18 cellular contexts compared by ENCODE assay signal in genomic region chr7:152392254-152392653, GRCh38. TPM values are rescaled to one million over a fixed set of nuclear protein-coding genes. Genes with fewer than 3 reads are reported as not detected.
DNase-seq lines count a peak whose midpoint lies in the region; ATAC-seq, FAIRE-seq and TF ChIP-seq lines count a peak whose summit lies in the region.
"Had no signal": no experiment of that assay in that cellular context is flagged by ENCODE, and none has a peak within 500 bp of the region (broad histone marks: within the 10 kb centered on the region; RNA-seq: fewer than 3 reads in every experiment).

No MANE protein-coding gene starts in this region.

- H3K4me3 ChIP-seq in K562, result no peak overlapping the region
- no peak overlapping the region for H3K4me3 ChIP-seq in Caco-2 (ENCODE audit: low read depth, low read length)
- H3K4me3 ChIP-seq: SJCRH30 had no signal

- no peak for TF ChIP-seq EP300 in K562 (IDR thresholded peaks at IDR 0.05; ENCODE audit: low read length)

- H3K27me3 Mint-ChIP-seq in Caco-2 (ENCODE audit: insufficient read depth, unreplicated experiment), result no peaks in the 10 kb centered on the region
- H3K27me3 Mint-ChIP-seq: activated T-helper 17 cell treated with anti-CD3 and anti-CD28 coated beads, Interleukin-2, amount 50 U/mL, for 72 hours had no signal

- H3K9me3 ChIP-seq in K562 (replicated peaks; ENCODE audit: control insufficient read depth, insufficient read depth, low read depth, low read length), result no peaks in the 10 kb centered on the region; the same call in 1 of the 2 replicates
- H3K9me3 ChIP-seq in Caco-2, result no peaks in the 10 kb centered on the region
- H3K9me3 ChIP-seq: SJCRH30 had no signal

- H3K9ac ChIP-seq in K562 (ENCODE audit: insufficient read depth in 1 of 2, low read depth in 2 of 2, low read length in 2 of 2), result no peak overlapping the region

- H3K36me3 Mint-ChIP-seq in Caco-2 (ENCODE audit: insufficient read depth, unreplicated experiment), result no peaks in the 10 kb centered on the region

- intact Hi-C loops in K562 (cut with micrococcal nuclease) (no loop called here), Caco-2 (cut with micrococcal nuclease; ENCODE audit: unreplicated experiment) (loop anchor here (5.0 kb wide), 1 partner anchor 50 kb away; no protein-coding TSS in a partner anchor)

- H3K27me3 ChIP-seq in K562 (ENCODE audit: control insufficient read depth in 2 of 2, insufficient read depth in 2 of 2, low read length in 2 of 2) (no peaks in the 10 kb centered on the region), Caco-2 (replicated peaks; ENCODE audit: control insufficient read depth, insufficient read depth, low read length) (no peaks in the 10 kb centered on the region)
- H3K27me3 ChIP-seq: SJCRH30 had no signal

- H4K20me1 ChIP-seq in K562 (replicated peaks; ENCODE audit: control insufficient read depth, insufficient read depth, low read length), result peaks cover 22% of the 10 kb centered on the region

- DNase-seq in K562 (ENCODE audit: extremely low read depth in 1 of 4, low spot score in 3 of 4), result no peak
- DNase-seq in Caco-2, result no peak
- no peak for DNase-seq in frontal cortex (ENCODE audit: low spot score in 2 of 2)
- no peak for DNase-seq in activated CD4-positive, alpha-beta T cell treated with anti-CD3 and anti-CD28 coated beads, Interleukin-2, amount 50 U/mL, for 48 hours
- DNase-seq: activated CD8-positive, alpha-beta T cell treated with anti-CD3 and anti-CD28 coated beads, Interleukin-2, amount 10 ng/mL, durations not matched to agents 7 days and 5 days; amygdala; NCI-H146; NCI-H446 treated with DMSO at 0.1 percent for 48 hours; posterior cingulate gyrus; SJCRH30; stimulated activated CD4-positive, alpha-beta T cell treated with anti-CD3 and anti-CD28 coated beads, Interleukin-15, amount 100 ng/mL, for 24 hours had no signal

- no peak overlapping the region for H3K27ac ChIP-seq in K562 (ENCODE audit: extremely low read depth, low read depth, low read length)
- H3K27ac ChIP-seq: epithelial cell of prostate, SJCRH30 had no signal

- H3K4me1 Mint-ChIP-seq in Caco-2 (ENCODE audit: low read depth, unreplicated experiment), result peaks cover 14% of the 10 kb centered on the region

- BruUV-seq in K562 (replicated peaks; lab: Mats Ljungman, UMichigan), result no TSS peak
- no TSS peak for BruUV-seq in Caco-2 (replicated peaks; lab: Mats Ljungman, UMichigan)

- H3K36me3 ChIP-seq in K562 (ENCODE audit: control insufficient read depth, insufficient read depth, low read length), result no peaks in the 10 kb centered on the region
- H3K36me3 ChIP-seq in Caco-2 (ENCODE audit: control insufficient read depth, insufficient read depth, low read length), result no peaks in the 10 kb centered on the region
- H3K36me3 ChIP-seq: SJCRH30 had no signal

- H2AFZ ChIP-seq in K562 (ENCODE audit: low read depth, low read length), result no peak overlapping the region

- in situ Hi-C loops in K562 (cut with MboI), result no loop called here

- H3K4me1 ChIP-seq in K562 (replicated peaks in 1 of 2; ENCODE audit: control insufficient read depth in 2 of 2, insufficient read depth in 2 of 2, low read length in 2 of 2), result peaks cover 0 to 5% of the 10 kb centered on the region in 2 experiments; a peak in 3 of 5 replicates
- no peaks in the 10 kb centered on the region for H3K4me1 ChIP-seq in Caco-2
- H3K4me1 ChIP-seq: SJCRH30 had no signal

- no peak overlapping the region for H3K4me3 Mint-ChIP-seq in Caco-2 (ENCODE audit: unreplicated experiment)
- H3K4me3 Mint-ChIP-seq: activated CD8-positive, alpha-beta T cell treated with anti-CD3 and anti-CD28 coated beads, Interleukin-2, amount 10 ng/mL, durations not matched to agents 7 days and 5 days; activated T-helper 17 cell treated with anti-CD3 and anti-CD28 coated beads, Interleukin-2, amount 50 U/mL, for 72 hours had no signal

- H3K27ac Mint-ChIP-seq in Caco-2 (ENCODE audit: unreplicated experiment), result no peak overlapping the region
- H3K27ac Mint-ChIP-seq: activated CD8-positive, alpha-beta T cell treated with anti-CD3 and anti-CD28 coated beads, Interleukin-2, amount 10 ng/mL, durations not matched to agents 7 days and 5 days; activated T-helper 17 cell treated with anti-CD3 and anti-CD28 coated beads, Interleukin-2, amount 50 U/mL, for 72 hours had no signal

- peaks cover 92% of the 10 kb centered on the region for H3K79me2 ChIP-seq in K562 (ENCODE audit: control insufficient read depth, insufficient read depth, low read length)

- no peak overlapping the region for H3K4me2 ChIP-seq in K562 (ENCODE audit: insufficient read depth, low read length)

- CTCF ChIA-PET in K562 (lab: Yijun Ruan, JAX; ENCODE audit: low intra/inter-chr PET ratio), result no interaction called here
- CTCF ChIA-PET in Caco-2 (lab: Charles Lee), result interaction anchor here (1.2 kb wide), 1 partner anchor 51 kb away, joined by 3 read pairs; no protein-coding TSS in a partner anchor

- no peak for TF ChIP-seq RAD21 in K562 (CRISPR knock-in tag; conservative IDR thresholded peaks at IDR 0.05 in 1 of 2, IDR thresholded peaks at IDR 0.05 in 1 of 2)

- H3K9me3 Mint-ChIP-seq in Caco-2 (ENCODE audit: unreplicated experiment), result no peaks in the 10 kb centered on the region
- H3K9me3 Mint-ChIP-seq: activated T-helper 17 cell treated with anti-CD3 and anti-CD28 coated beads, Interleukin-2, amount 50 U/mL, for 72 hours had no signal

- TF ChIP-seq CTCF in K562 (IDR thresholded peaks at IDR 0.05 in 2 of 3, conservative IDR thresholded peaks at IDR 0.05 in 1 of 3; ENCODE audit: insufficient read depth in 2 of 3, low read depth in 1 of 3, low read length in 3 of 3), result no peak
- TF ChIP-seq CTCF in Caco-2 (IDR thresholded peaks at IDR 0.05; ENCODE audit: insufficient read depth in 1 of 2, low read depth in 1 of 2, low read length in 1 of 2, severe bottlenecking in 1 of 2, unreplicated experiment in 1 of 2), result no peak

- 59% methylated on average over 1 of the region's 1 CpG for WGBS in K562 (ENCODE audit: insufficient coverage, low coverage, missing lambda C conversion rate)

- no peaks in the 10 kb centered on the region for H3K9me1 ChIP-seq in K562 (ENCODE audit: control insufficient read depth, insufficient read depth, low read length)

- peak; percentile 76 for ATAC-seq in GM19395 (IDR thresholded peaks at IDR 0.05; ENCODE audit: unreplicated experiment)
- peak; percentile 64 for ATAC-seq in HG02973 (IDR thresholded peaks at IDR 0.05; ENCODE audit: unreplicated experiment)
- no peak for ATAC-seq in K562
- no peak for ATAC-seq in GM19351 (IDR thresholded peaks at IDR 0.05; ENCODE audit: unreplicated experiment)
- ATAC-seq: activated CD8-positive, alpha-beta T cell treated with anti-CD3 and anti-CD28 coated beads, Interleukin-2, amount 10 ng/mL, durations not matched to agents 7 days and 5 days; activated T-helper 17 cell treated with anti-CD3 and anti-CD28 coated beads, Interleukin-2, amount 50 U/mL, for 72 hours had no signal

- no peak for TF ChIP-seq POLR2A in K562 (conservative IDR thresholded peaks at IDR 0.05)

- FAIRE-seq in K562 (lab: Jason Lieb, UNC) (peak; percentile 29), frontal cortex (lab: Jason Lieb, UNC) (no peak)
- FAIRE-seq: islet of Langerhans, TTC549 had no signal

- POLR2A ChIA-PET in K562 (lab: Yijun Ruan, JAX) (interaction anchor here (0.6 kb wide), 1 partner anchor 14 kb away, joined by 4 read pairs; no protein-coding TSS in a partner anchor), Caco-2 (lab: Charles Lee) (no interaction called here)

TF ChIP-seq in K562, 482 proteins besides CTCF, POLR2A, EP300 and RAD21:
- no peak for TF ChIP-seq MTA3 (IDR thresholded peaks at IDR 0.05; ENCODE audit: borderline replicate concordance)
- peak; percentile 50; the same call in 1 of the 2 replicates for TF ChIP-seq HMBOX1 (IDR thresholded peaks at IDR 0.05)
- TF ChIP-seq NCOR1 (IDR thresholded peaks at IDR 0.05), result no peak

RNA-seq across cellular contexts. Expression of gene KMT2C, which starts 43.5 kb away (rescaled TPM):
- total RNA-seq in K562 (2011; cell fraction: chromatin; rRNA removed; ENCODE audit: low replicate concordance), result 166 and 463 TPM in 2 replicates
- 68.5 and 102 TPM in 2 replicates for total RNA-seq in K562 (2011; cell fraction: nucleolus; rRNA removed)
- 172 and 242 TPM in 2 replicates for total RNA-seq in K562 (2011; cell fraction: nucleoplasm; rRNA removed)
- total RNA-seq in K562 (2014; rRNA removed), result 28.5 and 35.6 TPM in 2 replicates
- total RNA-seq in K562 (2014; rRNA removed; fragmentation: Illumina TruSeq; extraction: Trizol), result 35.8 and 36.2 TPM in 2 replicates
- total RNA-seq in K562 (2015; rRNA removed; fragmentation: Illumina TruSeq; extraction: Trizol), result 34.4 and 36.6 TPM in 2 replicates
- total RNA-seq in K562 (2021), result 62.1 and 67.8 TPM in 2 replicates
- 18.3 and 18.9 TPM in 2 replicates for polyA plus RNA-seq in K562 (2011; rRNA removed)
- 11.3 and 15.9 TPM in 2 replicates for polyA plus RNA-seq in K562 (2011; cell fraction: cytosol; rRNA removed)
- 55.9 and 66.9 TPM in 2 replicates for polyA plus RNA-seq in K562 (2011; cell fraction: nucleus; rRNA removed)
- 13.2 and 15.7 TPM in 2 replicates for polyA plus RNA-seq in K562 (2012)
- polyA plus RNA-seq in K562 (2014; fragmentation: Illumina TruSeq; extraction: Trizol), result 27.1 and 27.3 TPM in 2 replicates
- 10 to 100 TPM in 1 of 2 experiments, 1 to 10 TPM in 1; 4.9 to 13.0 TPM for polyA plus RNA-seq in K562 (2014; fragmentation: Nextera tagmentation; extraction: Ambion mirVana)
- polyA plus RNA-seq in K562 (2014; rRNA removed), result 19.4 and 21.4 TPM in 2 replicates
- 118 and 126 TPM in 2 replicates for polyA minus RNA-seq in K562 (2011; rRNA and poly(A)+ RNA removed)
- polyA minus RNA-seq in K562 (2011; cell fraction: cytosol; rRNA and poly(A)+ RNA removed), result 40.0 and 46.3 TPM in 2 replicates
- polyA minus RNA-seq in K562 (2011; cell fraction: nucleus; rRNA and poly(A)+ RNA removed), result 89.1 and 146 TPM in 2 replicates
- 59.5 and 71.1 TPM in 2 replicates for total RNA-seq in Caco-2 (2022)
- total RNA-seq in frontal cortex, result 55.0 TPM

Comparison
In these comparisons a context has a peak if more than half of its experiments do, and no peak if none do; other contexts are left out.
1. ATAC-seq: peak in GM19395 (single experiment) and HG02973 (single experiment); none in K562 (single experiment) and GM19351 (single experiment).